1 cellular context compared by ENCODE assay signal in the genomic region with DNA sequence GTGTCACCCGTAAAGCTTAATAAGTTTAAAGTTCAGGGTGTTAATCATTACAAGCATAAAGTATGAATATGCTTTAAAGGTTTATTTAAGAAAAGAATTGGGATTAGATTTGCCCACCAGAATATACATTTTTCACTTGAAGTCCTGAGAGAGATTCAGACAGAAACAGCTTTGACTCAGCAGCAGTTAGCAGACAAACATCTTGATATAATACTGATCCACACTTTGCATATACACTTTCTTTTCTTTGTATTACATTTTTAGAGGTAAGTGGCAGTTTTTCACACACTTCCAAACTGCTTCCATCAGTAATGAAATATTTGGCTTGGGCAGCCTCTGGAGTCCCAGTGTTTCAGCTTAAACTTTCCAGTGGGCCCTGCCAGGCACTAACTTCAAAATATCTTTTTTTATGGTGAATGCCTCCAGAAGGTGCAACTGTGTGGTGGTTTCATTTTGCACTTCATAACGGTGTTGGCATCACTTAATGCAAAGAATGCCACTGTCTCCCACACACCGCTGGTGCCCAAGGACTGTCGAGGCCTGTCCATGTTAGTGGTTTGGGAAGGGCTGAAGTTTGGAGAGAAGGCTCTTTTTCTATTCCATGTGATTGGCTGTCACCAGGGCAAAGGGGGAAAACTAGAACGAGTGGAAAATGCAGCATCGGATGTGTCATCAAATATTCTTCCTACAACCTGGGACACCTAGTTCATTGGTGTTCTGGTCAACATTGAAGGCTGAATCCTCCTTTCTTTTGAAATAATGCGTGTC.
TF ChIP-seq lines count a peak whose summit lies in the region.

No MANE protein-coding gene starts in this region.

TF ChIP-seq in WTC11, 78 proteins besides CTCF, POLR2A, EP300 and RAD21 (continued from another document):
- TF ChIP-seq, protein P1, sequence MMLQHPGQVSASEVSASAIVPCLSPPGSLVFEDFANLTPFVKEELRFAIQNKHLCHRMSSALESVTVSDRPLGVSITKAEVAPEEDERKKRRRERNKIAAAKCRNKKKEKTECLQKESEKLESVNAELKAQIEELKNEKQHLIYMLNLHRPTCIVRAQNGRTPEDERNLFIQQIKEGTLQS (CRISPR knock-in tag; conservative IDR thresholded peaks at IDR 0.05): no peak
- TF ChIP-seq ESRRA (CRISPR knock-in tag; IDR thresholded peaks at IDR 0.05; ENCODE audit: borderline replicate concordance): no peak
- TF ChIP-seq MYBL2 (CRISPR knock-in tag; IDR thresholded peaks at IDR 0.05): no peak
- TF ChIP-seq NR3C1 (CRISPR knock-in tag; conservative IDR thresholded peaks at IDR 0.05; ENCODE audit: low read depth): no peak
- TF ChIP-seq NFYB (CRISPR knock-in tag; conservative IDR thresholded peaks at IDR 0.05; ENCODE audit: low read depth): no peak
- TF ChIP-seq, protein P2, sequence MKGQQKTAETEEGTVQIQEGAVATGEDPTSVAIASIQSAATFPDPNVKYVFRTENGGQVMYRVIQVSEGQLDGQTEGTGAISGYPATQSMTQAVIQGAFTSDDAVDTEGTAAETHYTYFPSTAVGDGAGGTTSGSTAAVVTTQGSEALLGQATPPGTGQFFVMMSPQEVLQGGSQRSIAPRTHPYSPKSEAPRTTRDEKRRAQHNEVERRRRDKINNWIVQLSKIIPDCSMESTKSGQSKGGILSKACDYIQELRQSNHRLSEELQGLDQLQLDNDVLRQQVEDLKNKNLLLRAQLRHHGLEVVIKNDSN (CRISPR knock-in tag; IDR thresholded peaks at IDR 0.05): no peak
- TF ChIP-seq GTF2I (CRISPR knock-in tag; conservative IDR thresholded peaks at IDR 0.05): no peak
- TF ChIP-seq, protein P3, sequence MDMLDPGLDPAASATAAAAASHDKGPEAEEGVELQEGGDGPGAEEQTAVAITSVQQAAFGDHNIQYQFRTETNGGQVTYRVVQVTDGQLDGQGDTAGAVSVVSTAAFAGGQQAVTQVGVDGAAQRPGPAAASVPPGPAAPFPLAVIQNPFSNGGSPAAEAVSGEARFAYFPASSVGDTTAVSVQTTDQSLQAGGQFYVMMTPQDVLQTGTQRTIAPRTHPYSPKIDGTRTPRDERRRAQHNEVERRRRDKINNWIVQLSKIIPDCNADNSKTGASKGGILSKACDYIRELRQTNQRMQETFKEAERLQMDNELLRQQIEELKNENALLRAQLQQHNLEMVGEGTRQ (CRISPR knock-in tag; IDR thresholded peaks at IDR 0.05): no peak
